Comparison of ENCODE assay signal across 8 cellular contexts in the genomic region with DNA sequence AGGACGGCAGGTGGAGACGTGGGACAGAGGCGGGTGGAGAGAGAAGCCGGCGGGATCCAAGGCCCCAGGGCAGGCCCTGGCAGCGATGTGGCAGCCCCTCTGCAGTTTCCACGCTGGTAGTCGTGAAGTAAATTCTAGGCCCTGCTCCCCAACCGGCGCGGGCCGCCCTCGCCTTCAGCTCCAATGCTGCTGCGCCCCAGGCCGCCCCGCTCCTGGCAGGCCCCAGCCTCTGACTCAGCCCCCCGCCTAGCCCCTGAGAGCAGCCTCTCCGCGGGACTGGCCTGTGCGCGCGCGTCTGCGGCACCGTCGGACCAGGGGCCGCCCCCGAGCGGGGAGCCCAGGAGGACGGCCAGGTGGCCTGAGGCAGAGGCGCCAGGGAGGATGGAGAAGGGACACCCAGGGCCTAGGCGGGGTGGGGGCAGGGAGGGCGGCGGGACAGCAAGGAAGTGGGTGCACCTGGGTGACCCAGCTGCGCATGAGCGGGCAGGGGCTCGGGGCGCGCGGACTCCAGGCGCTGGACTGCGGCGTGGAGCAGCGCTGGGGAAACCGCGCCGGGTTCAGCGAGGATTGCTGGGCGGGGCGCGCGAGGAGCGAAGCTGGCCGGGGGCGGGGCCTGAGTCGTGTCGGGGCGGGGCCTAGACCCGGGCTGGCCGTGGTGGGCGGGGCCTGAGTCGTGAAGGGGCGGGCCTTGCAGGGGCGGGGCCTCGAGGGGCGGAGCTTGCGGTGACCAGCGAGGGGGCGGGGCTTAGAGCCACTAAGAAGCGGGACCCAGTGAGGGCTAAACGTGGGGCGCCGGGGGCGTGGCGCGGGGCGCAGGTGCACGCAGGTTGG. TPM values are rescaled to one million over a fixed set of nuclear protein-coding genes. Genes with fewer than 3 reads are reported as not detected.
DNase-seq lines count a peak whose midpoint lies in the region; ATAC-seq and TF ChIP-seq lines count a peak whose summit lies in the region.

No MANE protein-coding gene starts in this region.

- peaks cover 10% of the 10 kb centered on the region for H3K9me3 Mint-ChIP-seq in activated T-helper 2 cell treated with anti-CD3 and anti-CD28 coated beads, Interferon-gamma antibody, Interleukin-2, Interleukin-4, amounts not matched to agents 10 μg/mL and 5 μg/mL and 100 μg/mL, durations not matched to agents 14 hours and 24 hours and 36 hours
- peaks cover 25% of the 10 kb centered on the region for H3K9me3 Mint-ChIP-seq in nephron
- H3K9me3 Mint-ChIP-seq in stimulated activated memory B cell treated with anti-CD40 and anti-IgM and Interleukin-4, amounts not matched to agents 10 μg/mL and 1 μg/mL and 100 μg/mL, for 72 hours, result peaks cover 12% of the 10 kb centered on the region

- peak; percentile 68 for ATAC-seq in HG03521 (IDR thresholded peaks at IDR 0.05; ENCODE audit: unreplicated experiment)
- ATAC-seq in stimulated activated memory B cell treated with anti-CD40 and anti-IgM and Interleukin-4, amounts not matched to agents 10 μg/mL and 1 μg/mL and 100 μg/mL, for 72 hours, result peak; percentile 92

- H3K4me3 Mint-ChIP-seq in activated T-helper 2 cell treated with anti-CD3 and anti-CD28 coated beads, Interferon-gamma antibody, Interleukin-2, Interleukin-4, amounts not matched to agents 10 μg/mL and 5 μg/mL and 100 μg/mL, durations not matched to agents 14 hours and 24 hours and 36 hours (ENCODE audit: low read depth), result peak overlapping the region; percentile 53
- H3K4me3 Mint-ChIP-seq in nephron, result peak overlapping the region; percentile 81 to 84 (median 81)
- peak overlapping the region; percentile 67 for H3K4me3 Mint-ChIP-seq in stimulated activated memory B cell treated with anti-CD40 and anti-IgM and Interleukin-4, amounts not matched to agents 10 μg/mL and 1 μg/mL and 100 μg/mL, for 72 hours

- peaks cover 7% of the 10 kb centered on the region for H3K4me1 Mint-ChIP-seq in activated T-helper 2 cell treated with anti-CD3 and anti-CD28 coated beads, Interferon-gamma antibody, Interleukin-2, Interleukin-4, amounts not matched to agents 10 μg/mL and 5 μg/mL and 100 μg/mL, durations not matched to agents 14 hours and 24 hours and 36 hours (ENCODE audit: low read depth)
- peaks cover 4% of the 10 kb centered on the region for H3K4me1 Mint-ChIP-seq in nephron
- H3K4me1 Mint-ChIP-seq in stimulated activated memory B cell treated with anti-CD40 and anti-IgM and Interleukin-4, amounts not matched to agents 10 μg/mL and 1 μg/mL and 100 μg/mL, for 72 hours, result peaks cover 10% of the 10 kb centered on the region

- intact Hi-C loops in activated T-helper 2 cell treated with anti-CD3 and anti-CD28 coated beads, Interferon-gamma antibody, Interleukin-2, Interleukin-4, amounts not matched to agents 10 μg/mL and 5 μg/mL and 100 μg/mL, durations not matched to agents 14 hours and 24 hours and 36 hours (cut with micrococcal nuclease), result loop anchor here (2.0 kb wide), 1 partner anchor 30 kb away; the partner anchor contains the start of gene ZNF778

- peak; percentile 19 for TF ChIP-seq CTCF in AG09309 (IDR thresholded peaks at IDR 0.05; ENCODE audit: control insufficient read depth, insufficient read depth, low read depth, low read length, missing control alignments)
- TF ChIP-seq CTCF in fibroblast of pulmonary artery (IDR thresholded peaks at IDR 0.05; ENCODE audit: low read length, missing control alignments), result no peak
- no peak for TF ChIP-seq CTCF in nephron (IDR thresholded peaks at IDR 0.05; ENCODE audit: unreplicated experiment in 3 of 3)

- H3K27me3 Mint-ChIP-seq in activated T-helper 2 cell treated with anti-CD3 and anti-CD28 coated beads, Interferon-gamma antibody, Interleukin-2, Interleukin-4, amounts not matched to agents 10 μg/mL and 5 μg/mL and 100 μg/mL, durations not matched to agents 14 hours and 24 hours and 36 hours (ENCODE audit: low read depth), result peaks cover 2% of the 10 kb centered on the region
- peaks cover 12% of the 10 kb centered on the region for H3K27me3 Mint-ChIP-seq in nephron (ENCODE audit: low read depth)
- H3K27me3 Mint-ChIP-seq in stimulated activated memory B cell treated with anti-CD40 and anti-IgM and Interleukin-4, amounts not matched to agents 10 μg/mL and 1 μg/mL and 100 μg/mL, for 72 hours, result no peaks in the 10 kb centered on the region

- TF ChIP-seq POLR2A in GM19099 (IDR thresholded peaks at IDR 0.05; ENCODE audit: extremely low read depth, insufficient read length, low read depth), result peak; percentile 41

- H3K4me3 ChIP-seq in AG09309 (ENCODE audit: control insufficient read depth, low read depth, low read length), result peak overlapping the region; percentile 49
- H3K4me3 ChIP-seq in fibroblast of pulmonary artery (replicated peaks; ENCODE audit: low read depth, low read length), result peak overlapping the region; percentile 48

- H3K36me3 Mint-ChIP-seq in activated T-helper 2 cell treated with anti-CD3 and anti-CD28 coated beads, Interferon-gamma antibody, Interleukin-2, Interleukin-4, amounts not matched to agents 10 μg/mL and 5 μg/mL and 100 μg/mL, durations not matched to agents 14 hours and 24 hours and 36 hours (ENCODE audit: low read depth), result peaks cover 8% of the 10 kb centered on the region
- H3K36me3 Mint-ChIP-seq in nephron (ENCODE audit: low read depth), result peaks cover 7% of the 10 kb centered on the region
- peaks cover 10% of the 10 kb centered on the region for H3K36me3 Mint-ChIP-seq in stimulated activated memory B cell treated with anti-CD40 and anti-IgM and Interleukin-4, amounts not matched to agents 10 μg/mL and 1 μg/mL and 100 μg/mL, for 72 hours

- no peak overlapping the region for H3K27ac Mint-ChIP-seq in activated T-helper 2 cell treated with anti-CD3 and anti-CD28 coated beads, Interferon-gamma antibody, Interleukin-2, Interleukin-4, amounts not matched to agents 10 μg/mL and 5 μg/mL and 100 μg/mL, durations not matched to agents 14 hours and 24 hours and 36 hours
- no peak overlapping the region for H3K27ac Mint-ChIP-seq in nephron
- H3K27ac Mint-ChIP-seq in stimulated activated memory B cell treated with anti-CD40 and anti-IgM and Interleukin-4, amounts not matched to agents 10 μg/mL and 1 μg/mL and 100 μg/mL, for 72 hours, result no peak overlapping the region

- DNase-seq in AG09309 (ENCODE audit: low read depth), result no peak
- DNase-seq in activated T-helper 2 cell treated with anti-CD3 and anti-CD28 coated beads, Interferon-gamma antibody, Interleukin-2, Interleukin-4, amounts not matched to agents 10 μg/mL and 5 μg/mL and 100 μg/mL, durations not matched to agents 14 hours and 24 hours and 36 hours (ENCODE audit: low spot score), result peak; percentile 87
- DNase-seq in fibroblast of pulmonary artery (ENCODE audit: low read depth), result peak; percentile 88

TF ChIP-seq in PFSK-1, 5 proteins besides CTCF, POLR2A, EP300 and RAD21:
- TF ChIP-seq FOXP2 (optimal IDR thresholded peaks at IDR 0.05; ENCODE audit: borderline replicate concordance, extremely low read depth, extremely low read length, insufficient read depth) (peak; percentile 30), REST (IDR thresholded peaks at IDR 0.05; ENCODE audit: insufficient read depth in 1 of 2, low read depth in 2 of 2, low read length in 2 of 2) (no peak), POLR2AphosphoS5 (IDR thresholded peaks at IDR 0.05; ENCODE audit: low read depth, low read length) (peak; percentile 49; the same call in 1 of the 2 replicates)

RNA-seq across cellular contexts. Expression of gene ZNF778, which starts 29.6 kb away (rescaled TPM):
- 3.9 TPM for polyA plus RNA-seq in PFSK-1 (2012; ENCODE audit: insufficient read length, low read depth)
- total RNA-seq in activated T-helper 2 cell treated with anti-CD3 and anti-CD28 coated beads, Interferon-gamma antibody, Interleukin-2, Interleukin-4, amounts not matched to agents 10 μg/mL and 5 μg/mL and 100 μg/mL, durations not matched to agents 14 hours and 24 hours and 36 hours, result 5.6 and 7.7 TPM in 2 replicates

RNA-seq across cellular contexts. Expression of gene SLC22A31, which starts 46.8 kb away (rescaled TPM):
- polyA plus RNA-seq in PFSK-1 (2012; ENCODE audit: insufficient read length, low read depth), result 0.29 TPM
- total RNA-seq in activated T-helper 2 cell treated with anti-CD3 and anti-CD28 coated beads, Interferon-gamma antibody, Interleukin-2, Interleukin-4, amounts not matched to agents 10 μg/mL and 5 μg/mL and 100 μg/mL, durations not matched to agents 14 hours and 24 hours and 36 hours, result 0.71 and 1.1 TPM in 2 replicates
